Comparison of ENCODE assay signal across 23 cellular contexts in genomic region chr17:3690094-3690715, GRCh38. TPM values are rescaled to one million over a fixed set of nuclear protein-coding genes. Genes with fewer than 3 reads are reported as not detected.
"Had no signal": no experiment of that assay in that cellular context is flagged by ENCODE, and none has a peak within 500 bp of the region (broad histone marks: within the 10 kb centered on the region; RNA-seq: fewer than 3 reads in every experiment).

No MANE protein-coding gene starts in this region.

- H3K27me3 Mint-ChIP-seq: activated naive CD8-positive, alpha-beta T cell treated with anti-CD3 and anti-CD28 coated beads, Interleukin-2, amount 50 U/mL, for 24 hours; naive thymus-derived CD4-positive, alpha-beta T cell; stimulated activated naive CD8-positive, alpha-beta T cell treated with anti-CD3 and anti-CD28 coated beads, Interleukin-15, Interleukin-2, amounts not matched to agents 100 ng/mL and 50 ng/mL, for 24 hours had no signal

- H3K27ac Mint-ChIP-seq: activated naive CD8-positive, alpha-beta T cell treated with anti-CD3 and anti-CD28 coated beads, Interleukin-2, amount 50 U/mL, for 24 hours; progenitor cell of endocrine pancreas; stimulated activated naive CD8-positive, alpha-beta T cell treated with anti-CD3 and anti-CD28 coated beads, Interleukin-15, Interleukin-2, amounts not matched to agents 100 ng/mL and 50 ng/mL, for 24 hours had no signal

- H3K4me2 ChIP-seq: smooth muscle cell had no signal

- H3K4me3 ChIP-seq: ascending aorta, breast epithelium, gastrocnemius medialis, heart left ventricle, smooth muscle cell, suprapubic skin had no signal

- H3K4me3 Mint-ChIP-seq: activated naive CD8-positive, alpha-beta T cell treated with anti-CD3 and anti-CD28 coated beads, Interleukin-2, amount 50 U/mL, for 24 hours; naive thymus-derived CD4-positive, alpha-beta T cell; stimulated activated naive CD8-positive, alpha-beta T cell treated with anti-CD3 and anti-CD28 coated beads, Interleukin-15, Interleukin-2, amounts not matched to agents 100 ng/mL and 50 ng/mL, for 24 hours; type B pancreatic cell had no signal

- H3K4me1 ChIP-seq: breast epithelium had no signal

- H3K27ac ChIP-seq: ascending aorta, breast epithelium, epithelial cell of prostate, heart left ventricle, suprapubic skin had no signal

- H3K9me3 Mint-ChIP-seq: activated naive CD8-positive, alpha-beta T cell treated with anti-CD3 and anti-CD28 coated beads, Interleukin-2, amount 50 U/mL, for 24 hours; naive thymus-derived CD4-positive, alpha-beta T cell; stimulated activated naive CD8-positive, alpha-beta T cell treated with anti-CD3 and anti-CD28 coated beads, Interleukin-15, Interleukin-2, amounts not matched to agents 100 ng/mL and 50 ng/mL, for 24 hours; type B pancreatic cell had no signal

- DNase-seq: activated CD4-positive, CD25-positive, alpha-beta regulatory T cell treated with anti-CD3 and anti-CD28 coated beads, Interleukin-2, amount 50 U/mL, for 72 hours; activated naive CD4-positive, alpha-beta T cell; activated naive CD8-positive, alpha-beta T cell treated with anti-CD3 and anti-CD28 coated beads, Interleukin-2, amount 50 U/mL, for 24 hours; activated T-cell treated with anti-CD3 and anti-CD28 coated beads for 4 hours; cerebellar nuclear complex; effector memory CD4-positive, alpha-beta T cell; gastrocnemius medialis; heart left ventricle; left colon; naive thymus-derived CD4-positive, alpha-beta T cell; nucleus accumbens; right cardiac atrium; stimulated activated CD4-positive, alpha-beta T cell treated with anti-CD3 and anti-CD28 coated beads, Interleukin-4, amount 100 ng/mL, for 4 hours; stimulated activated CD8-positive, alpha-beta memory T cell treated with anti-CD3 and anti-CD28 coated beads, Interleukin-4, amount 100 ng/mL, for 48 hours; T1000 had no signal

- H3K36me3 Mint-ChIP-seq: type B pancreatic cell had no signal

- ATAC-seq: activated naive CD8-positive, alpha-beta T cell treated with anti-CD3 and anti-CD28 coated beads, Interleukin-2, amount 50 U/mL, for 24 hours; gastrocnemius medialis; left colon; naive thymus-derived CD4-positive, alpha-beta T cell; right cardiac atrium had no signal

- H3K36me3 ChIP-seq: ascending aorta, breast epithelium, heart left ventricle, suprapubic skin had no signal

- H3K27me3 ChIP-seq: gastrocnemius medialis had no signal

- H3K9me3 ChIP-seq: ascending aorta, breast epithelium, gastrocnemius medialis, heart left ventricle, suprapubic skin had no signal

RNA-seq across cellular contexts. Expression of gene P2RX5, which starts 5.8 kb away (rescaled TPM):
- total RNA-seq: ascending aorta, smooth muscle cell had no signal
- polyA plus RNA-seq: smooth muscle cell had no signal
